ENCODE assay signal across 8 cellular contexts in genomic region chr5:18281947-18282557, GRCh38.
A peak's percentile ranks its signal among the peaks of the same experiment; 100 is the strongest.
DNase-seq lines count a peak whose midpoint lies in the region; ATAC-seq and TF ChIP-seq lines count a peak whose summit lies in the region.

No MANE protein-coding gene starts in this region.

- TF ChIP-seq CTCF in natural killer cell (IDR thresholded peaks at IDR 0.05): no peak

- peaks cover 8% of the 10 kb centered on the region for H3K36me3 Mint-ChIP-seq in natural killer cell

- H3K27ac Mint-ChIP-seq in natural killer cell: no peak overlapping the region

- no peak overlapping the region for H3K4me3 Mint-ChIP-seq in natural killer cell

- no peaks in the 10 kb centered on the region for H3K27me3 Mint-ChIP-seq in natural killer cell (ENCODE audit: low read depth in 2 of 2)

- ATAC-seq in sciatic nerve (no peak), natural killer cell (no peak)

- intact Hi-C loops in sciatic nerve (cut with DNase I) (no loop called here), natural killer cell (cut with micrococcal nuclease) (no loop called here)

- peaks cover 7 to 10% of the 10 kb centered on the region in 2 donors for H3K9me3 Mint-ChIP-seq in natural killer cell

- DNase-seq in DMS53 (lab: John Stamatoyannopoulos, UW): peak; percentile 67
- peak; percentile 34 for DNase-seq in NCI-H1092 (lab: John Stamatoyannopoulos, UW)
- DNase-seq in SKM-1 (lab: John Stamatoyannopoulos, UW; ENCODE audit: unreplicated experiment): peak; percentile 14
- DNase-seq in hepatic stellate cell (ENCODE audit: low spot score): peak; percentile 23
- no peak for DNase-seq in sciatic nerve (ENCODE audit: low spot score)
- no peak for DNase-seq in natural killer cell
- no peak for DNase-seq in stimulated activated CD8-positive, alpha-beta memory T cell treated with anti-CD3 and anti-CD28 coated beads, Interleukin-4, amount 100 ng/mL, for 48 hours
- DNase-seq in activated effector memory CD4-positive, alpha-beta T cell treated with Interleukin-2 at 50 U/mL for 16 hours: no peak

- no peaks in the 10 kb centered on the region for H3K4me1 Mint-ChIP-seq in natural killer cell

Comparison
In these comparisons a context has a peak if more than half of its experiments do, and no peak if none do; other contexts are left out.
1. DNase-seq: peak in DMS53 (single experiment), NCI-H1092 (single experiment), SKM-1 (single experiment) and hepatic stellate cell (single experiment); none in sciatic nerve (single experiment), natural killer cell (single experiment), stimulated activated CD8-positive, alpha-beta memory T cell treated with anti-CD3 and anti-CD28 coated beads, Interleukin-4, amount 100 ng/mL, for 48 hours (single experiment) and activated effector memory CD4-positive, alpha-beta T cell treated with Interleukin-2 at 50 U/mL for 16 hours (single experiment).